Comparison of ENCODE assay signal across 8 cellular contexts in the genomic region with DNA sequence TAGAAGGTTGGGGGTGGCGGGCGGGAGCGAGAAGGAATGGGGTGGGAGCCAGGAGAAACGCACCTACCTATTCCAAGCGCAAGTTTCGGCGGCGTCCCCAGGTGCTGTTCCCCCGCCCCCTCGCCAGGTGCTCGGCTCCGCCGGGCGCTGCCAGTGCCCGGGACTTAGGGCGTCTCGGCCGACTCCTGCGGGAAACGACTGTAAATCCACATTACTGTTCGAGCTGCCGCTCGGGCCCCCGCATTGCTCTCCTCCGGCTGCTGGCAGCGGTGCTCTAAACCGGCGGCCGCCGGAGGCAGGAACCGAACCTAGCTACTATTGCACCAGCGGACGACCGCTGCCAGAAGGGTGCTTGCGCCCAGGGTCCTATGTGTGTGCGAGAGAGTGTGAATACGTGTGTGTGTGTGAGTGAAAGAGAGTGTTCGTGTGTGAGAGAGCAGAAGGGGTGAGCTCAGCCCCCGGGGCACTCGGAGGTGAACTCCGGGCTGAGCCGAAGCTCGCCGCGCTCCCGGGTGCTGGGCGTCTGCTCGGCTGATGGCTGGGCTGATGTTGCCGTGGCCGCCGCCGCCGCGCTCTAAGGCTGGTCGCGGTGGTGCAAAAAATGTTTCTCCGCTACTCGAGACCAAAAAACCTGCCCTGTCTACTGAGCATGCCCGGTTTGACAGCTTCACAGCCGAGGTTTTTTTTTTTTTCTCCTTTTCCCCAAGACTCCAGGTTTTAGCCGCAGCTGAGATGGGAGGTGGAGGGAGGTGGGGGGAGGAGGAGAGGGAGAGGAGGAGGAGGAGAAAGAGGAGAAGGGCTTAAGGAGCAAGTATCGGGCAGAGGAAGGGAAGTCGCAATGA.
DNase-seq lines count a peak whose midpoint lies in the region; TF ChIP-seq lines count a peak whose summit lies in the region.

No MANE protein-coding gene starts in this region.

- no peaks in the 10 kb centered on the region for H3K36me3 ChIP-seq in tibial artery

- peaks cover 0 to 4% (median 0%) of the 10 kb centered on the region in 4 donors for H3K4me1 ChIP-seq in tibial artery

- H3K9me3 ChIP-seq in tibial artery: no peaks in the 10 kb centered on the region

- no peak for TF ChIP-seq CTCF in tibial artery (IDR thresholded peaks at IDR 0.05)

- DNase-seq in DMS153 (lab: John Stamatoyannopoulos, UW) (peak; percentile 67), NCI-H460 (ENCODE audit: extremely low read depth, low read depth) (peak; percentile 53), cerebellum (ENCODE audit: low spot score) (peak; percentile 58), medulla oblongata (ENCODE audit: extremely low spot score) (peak; percentile 17), tibial artery (peak; percentile 28 to 74), cortex of kidney (lab: John Stamatoyannopoulos, UW) (no peak), NCI-H187 treated with DMSO at 0.1 percent for 48 hours (lab: John Stamatoyannopoulos, UW) (no peak)
- no peak for DNase-seq in stimulated activated naive CD4-positive, alpha-beta T cell treated with Interleukin-2 at 50 U/mL for 16 hours (lab: John Stamatoyannopoulos, UW)

- H3K27ac ChIP-seq in tibial artery: peak overlapping the region; percentile 76 to 79

- intact Hi-C loops in tibial artery (cut with DNase I; ENCODE audit: low total_unique reads): no loop called here

- H3K27me3 ChIP-seq in tibial artery: no peaks in the 10 kb centered on the region

- H3K4me3 ChIP-seq in tibial artery: peak overlapping the region; percentile 55 to 65

Comparison
In these comparisons a context has a peak if more than half of its experiments do, and no peak if none do; other contexts are left out.
1. DNase-seq: peak in DMS153 (single experiment), NCI-H460 (single experiment), cerebellum (single experiment), medulla oblongata (single experiment) and tibial artery (2 of 2); none in cortex of kidney (single experiment), NCI-H187 treated with DMSO at 0.1 percent for 48 hours (single experiment) and stimulated activated naive CD4-positive, alpha-beta T cell treated with Interleukin-2 at 50 U/mL for 16 hours (single experiment).